ENCODE assay signal across 13 cellular contexts in the genomic region with DNA sequence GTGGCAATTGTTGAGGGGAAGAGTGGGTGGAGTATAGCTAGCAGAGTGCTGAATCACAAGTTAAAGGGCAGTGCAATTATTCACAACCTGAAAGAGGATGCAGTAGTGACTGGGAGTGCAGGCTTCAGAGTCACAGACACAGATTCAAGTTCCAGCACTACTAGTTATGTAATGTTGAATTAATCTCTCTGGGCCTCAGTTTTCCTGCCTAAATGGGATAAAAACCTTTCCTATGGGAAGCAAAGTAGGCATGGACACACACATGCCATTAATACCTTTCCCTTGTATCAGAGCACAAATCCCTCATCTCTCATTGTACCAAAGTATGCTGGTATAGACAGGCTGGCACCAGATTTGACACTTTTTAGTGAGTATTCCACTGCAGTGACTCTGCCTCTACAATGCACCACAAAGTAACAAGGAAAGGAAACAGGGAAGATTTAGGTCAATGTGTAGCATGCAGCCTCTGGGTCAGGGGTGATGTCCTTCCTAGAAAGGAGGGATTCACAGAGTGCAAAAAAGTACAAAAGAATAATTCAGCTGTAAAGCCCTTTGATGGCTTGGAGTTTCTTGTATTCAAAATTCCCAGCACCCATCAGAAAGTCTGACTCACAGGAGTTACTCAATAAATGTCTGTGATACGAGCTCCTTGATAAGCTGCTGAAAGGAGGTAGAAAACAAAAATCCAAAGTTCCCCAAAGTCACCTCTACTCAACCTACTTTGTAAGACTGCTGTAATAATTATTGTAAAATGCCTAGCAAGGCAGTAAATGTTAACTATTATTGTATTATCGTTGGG.
DNase-seq lines count a peak whose midpoint lies in the region; ATAC-seq lines count a peak whose summit lies in the region.
"Had no signal": no experiment of that assay in that cellular context is flagged by ENCODE, and none has a peak within 500 bp of the region (broad histone marks: within the 10 kb centered on the region; RNA-seq: fewer than 3 reads in every experiment).

No MANE protein-coding gene starts in this region.

- ATAC-seq in stimulated activated naive CD8-positive, alpha-beta T cell treated with anti-CD3 and anti-CD28 coated beads, Interleukin-15, Interleukin-2, amounts not matched to agents 100 U/mL and 50 U/mL, for 24 hours: peak; percentile 91
- ATAC-seq in stimulated activated naive CD8-positive, alpha-beta T cell treated with anti-CD3 and anti-CD28 coated beads, Interleukin-15, amount 100 ng/mL, for 72 hours: no peak
- no peak for ATAC-seq in HG03159 (IDR thresholded peaks at IDR 0.05; ENCODE audit: unreplicated experiment)
- ATAC-seq in HG03175 (IDR thresholded peaks at IDR 0.05; ENCODE audit: unreplicated experiment): no peak
- ATAC-seq: left colon, Panc1 had no signal

- no peak overlapping the region for H3K27ac Mint-ChIP-seq in stimulated activated naive CD8-positive, alpha-beta T cell treated with anti-CD3 and anti-CD28 coated beads, Interleukin-15, amount 100 ng/mL, for 72 hours
- H3K27ac Mint-ChIP-seq: brain had no signal

- peaks cover 7 to 9% of the 10 kb centered on the region in 2 donors for H3K9me3 Mint-ChIP-seq in stimulated activated naive CD8-positive, alpha-beta T cell treated with anti-CD3 and anti-CD28 coated beads, Interleukin-15, amount 100 ng/mL, for 72 hours

- DNase-seq in stimulated activated naive CD8-positive, alpha-beta T cell treated with anti-CD3 and anti-CD28 coated beads, Interleukin-15, Interleukin-2, amounts not matched to agents 100 U/mL and 50 U/mL, for 24 hours: no peak
- DNase-seq in stimulated activated naive CD8-positive, alpha-beta T cell treated with anti-CD3 and anti-CD28 coated beads, Interleukin-15, amount 100 ng/mL, for 72 hours: no peak
- DNase-seq in adipocyte (ENCODE audit: low read depth) (peak; percentile 62), kidney glomerular epithelial cell (lab: John Stamatoyannopoulos, UW) (peak; percentile 6), caudate nucleus (lab: John Stamatoyannopoulos, UW) (no peak)
- no peak for DNase-seq in effector CD8-positive, alpha-beta T cell (lab: John Stamatoyannopoulos, UW)
- DNase-seq: left colon; stimulated activated CD4-positive, alpha-beta T cell treated with anti-CD3 and anti-CD28 coated beads, Interleukin-4, amount 100 ng/mL, for 24 hours had no signal

- H3K4me3 Mint-ChIP-seq in stimulated activated naive CD8-positive, alpha-beta T cell treated with anti-CD3 and anti-CD28 coated beads, Interleukin-15, amount 100 ng/mL, for 72 hours: no peak overlapping the region
- H3K4me3 Mint-ChIP-seq: brain had no signal

- H3K4me3 ChIP-seq in adipocyte (ENCODE audit: low read length): peak overlapping the region; percentile 4

- H3K27me3 Mint-ChIP-seq in stimulated activated naive CD8-positive, alpha-beta T cell treated with anti-CD3 and anti-CD28 coated beads, Interleukin-15, amount 100 ng/mL, for 72 hours: no peaks in the 10 kb centered on the region

- no peak overlapping the region for H3K27ac ChIP-seq in caudate nucleus (ENCODE audit: low read depth, low read length)
- H3K27ac ChIP-seq: parathyroid adenoma had no signal

- H3K9me3 ChIP-seq in adipocyte (ENCODE audit: control insufficient read depth, low read length): peaks cover 8% of the 10 kb centered on the region

- no peaks in the 10 kb centered on the region for H3K36me3 ChIP-seq in adipocyte (ENCODE audit: control insufficient read depth, insufficient read depth, low read length, severe bottlenecking)

- H3K27me3 ChIP-seq in adipocyte (replicated peaks; ENCODE audit: control insufficient read depth, insufficient read depth, low read length): no peaks in the 10 kb centered on the region

- H3K9ac ChIP-seq in adipocyte (ENCODE audit: low read length): no peak overlapping the region
- H3K9ac ChIP-seq: parathyroid adenoma had no signal

- H3K4me1 ChIP-seq in adipocyte (ENCODE audit: control insufficient read depth, insufficient read depth, low read length): peaks cover 17% of the 10 kb centered on the region
- H3K4me1 ChIP-seq: parathyroid adenoma had no signal

- H3K4me1 Mint-ChIP-seq in stimulated activated naive CD8-positive, alpha-beta T cell treated with anti-CD3 and anti-CD28 coated beads, Interleukin-15, amount 100 ng/mL, for 72 hours: peaks cover 10% of the 10 kb centered on the region
- H3K4me1 Mint-ChIP-seq: brain had no signal

Comparison
In these comparisons a context has a peak if more than half of its experiments do, and no peak if none do; other contexts are left out.
1. DNase-seq: peak in adipocyte (single experiment) and kidney glomerular epithelial cell (single experiment); none in stimulated activated naive CD8-positive, alpha-beta T cell treated with anti-CD3 and anti-CD28 coated beads, Interleukin-15, Interleukin-2, amounts not matched to agents 100 U/mL and 50 U/mL, for 24 hours (single experiment), stimulated activated naive CD8-positive, alpha-beta T cell treated with anti-CD3 and anti-CD28 coated beads, Interleukin-15, amount 100 ng/mL, for 72 hours (0 of 2), effector CD8-positive, alpha-beta T cell (single experiment) and caudate nucleus (0 of 61).